1 cellular context compared by ENCODE assay signal in genomic region chr7:135317676-135318326, GRCh38.
TF ChIP-seq lines count a peak whose summit lies in the region.

No MANE protein-coding gene starts in this region.

TF ChIP-seq in WTC11, 78 proteins besides CTCF, POLR2A, EP300 and RAD21 (continued from another document):
- no peak for TF ChIP-seq ATF6 (CRISPR knock-in tag; IDR thresholded peaks at IDR 0.05)
- TF ChIP-seq RELA (CRISPR knock-in tag; IDR thresholded peaks at IDR 0.05; ENCODE audit: borderline replicate concordance) = no peak
- TF ChIP-seq AFF4 (CRISPR knock-in tag; IDR thresholded peaks at IDR 0.05; ENCODE audit: borderline replicate concordance) = no peak
- no peak for TF ChIP-seq ZNF263 (CRISPR knock-in tag; IDR thresholded peaks at IDR 0.05; ENCODE audit: low read depth)
- TF ChIP-seq MXD4 (CRISPR knock-in tag; IDR thresholded peaks at IDR 0.05; ENCODE audit: borderline replicate concordance) = no peak
- TF ChIP-seq, protein P1, sequence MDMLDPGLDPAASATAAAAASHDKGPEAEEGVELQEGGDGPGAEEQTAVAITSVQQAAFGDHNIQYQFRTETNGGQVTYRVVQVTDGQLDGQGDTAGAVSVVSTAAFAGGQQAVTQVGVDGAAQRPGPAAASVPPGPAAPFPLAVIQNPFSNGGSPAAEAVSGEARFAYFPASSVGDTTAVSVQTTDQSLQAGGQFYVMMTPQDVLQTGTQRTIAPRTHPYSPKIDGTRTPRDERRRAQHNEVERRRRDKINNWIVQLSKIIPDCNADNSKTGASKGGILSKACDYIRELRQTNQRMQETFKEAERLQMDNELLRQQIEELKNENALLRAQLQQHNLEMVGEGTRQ (CRISPR knock-in tag; IDR thresholded peaks at IDR 0.05) = no peak
- TF ChIP-seq, protein P2, sequence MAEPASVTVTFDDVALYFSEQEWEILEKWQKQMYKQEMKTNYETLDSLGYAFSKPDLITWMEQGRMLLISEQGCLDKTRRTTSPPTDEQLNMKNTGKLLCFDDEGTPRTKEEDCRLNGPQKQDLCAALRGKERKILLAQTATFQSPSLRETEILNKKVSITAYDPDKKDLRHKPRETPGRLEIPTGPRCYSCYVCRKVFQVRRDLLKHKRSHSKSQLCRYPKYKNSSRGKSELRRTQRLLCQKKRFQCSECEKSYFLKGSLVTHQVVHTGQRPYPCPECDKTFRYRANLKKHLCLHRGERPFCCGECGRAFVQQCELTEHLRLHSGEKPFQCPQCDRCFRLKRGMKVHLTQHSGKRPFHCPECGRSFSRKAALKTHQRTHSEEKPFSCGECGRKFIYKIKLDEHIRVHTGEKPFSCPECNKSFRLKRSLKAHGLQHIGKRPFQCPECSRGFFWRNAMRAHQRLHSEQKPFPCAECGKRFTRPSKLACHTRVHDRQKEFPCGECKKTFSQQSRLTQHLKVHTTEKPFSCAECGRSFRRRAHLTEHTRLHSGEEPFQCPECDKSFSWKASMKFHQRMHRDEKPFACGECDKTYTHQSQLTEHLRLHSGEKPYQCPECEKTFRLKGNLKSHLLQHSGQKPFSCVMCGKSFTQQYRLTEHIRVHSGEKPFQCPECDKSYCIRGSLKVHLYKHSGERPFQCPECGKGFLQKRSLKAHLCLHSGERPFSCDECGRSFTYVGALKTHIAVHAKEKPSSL (CRISPR knock-in tag; conservative IDR thresholded peaks at IDR 0.05) = no peak
- TF ChIP-seq RORB (CRISPR knock-in tag; IDR thresholded peaks at IDR 0.05) = no peak
- no peak for TF ChIP-seq ZNF121 (CRISPR knock-in tag; IDR thresholded peaks at IDR 0.05)
